19 cellular contexts compared by ENCODE assay signal in genomic region chr11:125649465-125650166, GRCh38. TPM values are rescaled to one million over a fixed set of nuclear protein-coding genes. Genes with fewer than 3 reads are reported as not detected.
DNase-seq lines count a peak whose midpoint lies in the region; ATAC-seq and TF ChIP-seq lines count a peak whose summit lies in the region.
"Had no signal": no experiment of that assay in that cellular context is flagged by ENCODE, and none has a peak within 500 bp of the region (broad histone marks: within the 10 kb centered on the region; RNA-seq: fewer than 3 reads in every experiment).

No MANE protein-coding gene starts in this region.

- no peak for DNase-seq in activated CD4-positive, alpha-beta T cell treated with anti-CD3 and anti-CD28 coated beads, Interleukin-2, amount 10 ng/mL, durations not matched to agents 24 days and 14 days
- DNase-seq in activated CD4-positive, alpha-beta T cell treated with anti-CD3 and anti-CD28 coated beads for 4 hours = no peak
- no peak for DNase-seq in stimulated activated naive CD8-positive, alpha-beta T cell treated with anti-CD3 and anti-CD28 coated beads, Interleukin-15, Interleukin-2, amounts not matched to agents 100 U/mL and 50 U/mL, for 24 hours
- no peak for DNase-seq in activated T-helper 1 cell treated with anti-CD3 and anti-CD28 coated beads, Interleukin-12 subunit alpha, Interleukin-12 subunit beta, Interleukin-2, Interleukin-4 antibody, amounts not matched to agents 30 ng/mL and 10 ng/mL and 1 ng/mL, durations not matched to agents 14 hours and 24 hours and 36 hours (ENCODE audit: low spot score)
- peak; percentile 28 for DNase-seq in kidney tubule cell (ENCODE audit: low spot score)
- DNase-seq in mammary epithelial cell = no peak
- DNase-seq: GDM1, GOT3, KG1, NCI-H1092, NCI-H146, NCI-H2081, NCI-H510A had no signal

- H3K27me3 Mint-ChIP-seq in activated CD4-positive, alpha-beta T cell treated with anti-CD3 and anti-CD28 coated beads, Interleukin-2, amount 10 ng/mL, durations not matched to agents 24 days and 14 days = no peaks in the 10 kb centered on the region
- no peaks in the 10 kb centered on the region for H3K27me3 Mint-ChIP-seq in stimulated activated naive CD8-positive, alpha-beta T cell treated with anti-CD3 and anti-CD28 coated beads, Interleukin-15, Interleukin-2, amounts not matched to agents 100 ng/mL and 50 ng/mL, for 24 hours
- no peaks in the 10 kb centered on the region for H3K27me3 Mint-ChIP-seq in activated T-helper 1 cell treated with anti-CD3 and anti-CD28 coated beads, Interleukin-12 subunit alpha, Interleukin-12 subunit beta, Interleukin-2, Interleukin-4 antibody, amounts not matched to agents 30 ng/mL and 10 ng/mL and 1 ng/mL, durations not matched to agents 14 hours and 24 hours and 36 hours (ENCODE audit: insufficient read depth)

- no peaks in the 10 kb centered on the region for H3K9me3 ChIP-seq in mammary epithelial cell (replicated peaks; ENCODE audit: insufficient read depth, low read length)
- H3K9me3 ChIP-seq: BLaER1 had no signal

- H3K4me1 ChIP-seq in mammary epithelial cell (ENCODE audit: insufficient read depth, low read length) = no peaks in the 10 kb centered on the region
- H3K4me1 ChIP-seq: BLaER1 had no signal

- no peak overlapping the region for H3K27ac ChIP-seq in mammary epithelial cell (ENCODE audit: insufficient read depth, low read depth, low read length)
- H3K27ac ChIP-seq: BLaER1 had no signal

- ATAC-seq in stimulated activated naive CD8-positive, alpha-beta T cell treated with anti-CD3 and anti-CD28 coated beads, Interleukin-15, Interleukin-2, amounts not matched to agents 100 U/mL and 50 U/mL, for 24 hours = no peak
- no peak for ATAC-seq in GM18520 (IDR thresholded peaks at IDR 0.05; ENCODE audit: unreplicated experiment)
- ATAC-seq: GM12878 had no signal

- H3K4me3 ChIP-seq in mammary epithelial cell (replicated peaks in 1 of 3; ENCODE audit: insufficient read depth in 1 of 3, low read depth in 2 of 3, low read length in 3 of 3) = no peak overlapping the region
- H3K4me3 ChIP-seq: BLaER1, GM12878 had no signal

- no peaks in the 10 kb centered on the region for H4K20me1 ChIP-seq in mammary epithelial cell (ENCODE audit: insufficient read depth, low read length)

- no TSS peak for BruUV-seq in mammary epithelial cell (replicated peaks; lab: Mats Ljungman, UMichigan)

- H3K36me3 Mint-ChIP-seq in activated CD4-positive, alpha-beta T cell treated with anti-CD3 and anti-CD28 coated beads, Interleukin-2, amount 10 ng/mL, durations not matched to agents 24 days and 14 days (ENCODE audit: low read depth) = peaks cover 58% of the 10 kb centered on the region
- peaks cover 74% of the 10 kb centered on the region for H3K36me3 Mint-ChIP-seq in stimulated activated naive CD8-positive, alpha-beta T cell treated with anti-CD3 and anti-CD28 coated beads, Interleukin-15, Interleukin-2, amounts not matched to agents 100 ng/mL and 50 ng/mL, for 24 hours (ENCODE audit: low read depth)
- peaks cover 31% of the 10 kb centered on the region for H3K36me3 Mint-ChIP-seq in activated T-helper 1 cell treated with anti-CD3 and anti-CD28 coated beads, Interleukin-12 subunit alpha, Interleukin-12 subunit beta, Interleukin-2, Interleukin-4 antibody, amounts not matched to agents 30 ng/mL and 10 ng/mL and 1 ng/mL, durations not matched to agents 14 hours and 24 hours and 36 hours (ENCODE audit: low read depth)

- no peak overlapping the region for H3K9ac ChIP-seq in mammary epithelial cell (ENCODE audit: insufficient read depth, low read length)
- H3K9ac ChIP-seq: BLaER1 had no signal

- H3K4me1 Mint-ChIP-seq in activated CD4-positive, alpha-beta T cell treated with anti-CD3 and anti-CD28 coated beads, Interleukin-2, amount 10 ng/mL, durations not matched to agents 24 days and 14 days = peaks cover 27% of the 10 kb centered on the region
- H3K4me1 Mint-ChIP-seq in stimulated activated naive CD8-positive, alpha-beta T cell treated with anti-CD3 and anti-CD28 coated beads, Interleukin-15, Interleukin-2, amounts not matched to agents 100 ng/mL and 50 ng/mL, for 24 hours (ENCODE audit: low read depth) = peaks cover 13% of the 10 kb centered on the region
- peaks cover 13% of the 10 kb centered on the region for H3K4me1 Mint-ChIP-seq in activated T-helper 1 cell treated with anti-CD3 and anti-CD28 coated beads, Interleukin-12 subunit alpha, Interleukin-12 subunit beta, Interleukin-2, Interleukin-4 antibody, amounts not matched to agents 30 ng/mL and 10 ng/mL and 1 ng/mL, durations not matched to agents 14 hours and 24 hours and 36 hours (ENCODE audit: low read depth)

- H2AFZ ChIP-seq in mammary epithelial cell (ENCODE audit: low read depth, low read length) = no peak overlapping the region

- H3K9me3 Mint-ChIP-seq in activated CD4-positive, alpha-beta T cell treated with anti-CD3 and anti-CD28 coated beads, Interleukin-2, amount 10 ng/mL, durations not matched to agents 24 days and 14 days = no peaks in the 10 kb centered on the region
- no peaks in the 10 kb centered on the region for H3K9me3 Mint-ChIP-seq in stimulated activated naive CD8-positive, alpha-beta T cell treated with anti-CD3 and anti-CD28 coated beads, Interleukin-15, Interleukin-2, amounts not matched to agents 100 ng/mL and 50 ng/mL, for 24 hours
- no peaks in the 10 kb centered on the region for H3K9me3 Mint-ChIP-seq in activated T-helper 1 cell treated with anti-CD3 and anti-CD28 coated beads, Interleukin-12 subunit alpha, Interleukin-12 subunit beta, Interleukin-2, Interleukin-4 antibody, amounts not matched to agents 30 ng/mL and 10 ng/mL and 1 ng/mL, durations not matched to agents 14 hours and 24 hours and 36 hours

- TF ChIP-seq CTCF in mammary epithelial cell (conservative IDR thresholded peaks at IDR 0.05 in 1 of 2, IDR thresholded peaks at IDR 0.05 in 1 of 2; ENCODE audit: extremely low read depth in 1 of 2, insufficient read depth in 1 of 2, low read depth in 1 of 2, low read length in 2 of 2) = no peak

- H3K27ac Mint-ChIP-seq in activated CD4-positive, alpha-beta T cell treated with anti-CD3 and anti-CD28 coated beads, Interleukin-2, amount 10 ng/mL, durations not matched to agents 24 days and 14 days = peak overlapping the region; percentile 74
- peak overlapping the region; percentile 14 for H3K27ac Mint-ChIP-seq in stimulated activated naive CD8-positive, alpha-beta T cell treated with anti-CD3 and anti-CD28 coated beads, Interleukin-15, Interleukin-2, amounts not matched to agents 100 ng/mL and 50 ng/mL, for 24 hours
- peak overlapping the region; percentile 54 for H3K27ac Mint-ChIP-seq in activated T-helper 1 cell treated with anti-CD3 and anti-CD28 coated beads, Interleukin-12 subunit alpha, Interleukin-12 subunit beta, Interleukin-2, Interleukin-4 antibody, amounts not matched to agents 30 ng/mL and 10 ng/mL and 1 ng/mL, durations not matched to agents 14 hours and 24 hours and 36 hours

- H3K27me3 ChIP-seq in mammary epithelial cell (ENCODE audit: insufficient read depth, low read length) = no peaks in the 10 kb centered on the region
- H3K27me3 ChIP-seq: BLaER1 had no signal

- WGBS in mammary epithelial cell (ENCODE audit: low coverage, missing lambda C conversion rate) = 98% methylated on average over 5 of the region's 6 CpGs

- peak overlapping the region; percentile 34 for H3K4me3 Mint-ChIP-seq in activated CD4-positive, alpha-beta T cell treated with anti-CD3 and anti-CD28 coated beads, Interleukin-2, amount 10 ng/mL, durations not matched to agents 24 days and 14 days
- H3K4me3 Mint-ChIP-seq in stimulated activated naive CD8-positive, alpha-beta T cell treated with anti-CD3 and anti-CD28 coated beads, Interleukin-15, Interleukin-2, amounts not matched to agents 100 ng/mL and 50 ng/mL, for 24 hours = no peak overlapping the region
- no peak overlapping the region for H3K4me3 Mint-ChIP-seq in activated T-helper 1 cell treated with anti-CD3 and anti-CD28 coated beads, Interleukin-12 subunit alpha, Interleukin-12 subunit beta, Interleukin-2, Interleukin-4 antibody, amounts not matched to agents 30 ng/mL and 10 ng/mL and 1 ng/mL, durations not matched to agents 14 hours and 24 hours and 36 hours

- CTCF ChIA-PET in mammary epithelial cell (lab: Charles Lee; ENCODE audit: low non-redundant PET) = no interaction called here

- in situ Hi-C loops in mammary epithelial cell (cut with MboI; ENCODE audit: low sequenced_read_pairs in 2 of 2) = no loop called here

- H3K36me3 ChIP-seq in mammary epithelial cell (ENCODE audit: insufficient read depth, low read length) = peaks cover 20% of the 10 kb centered on the region

- intact Hi-C loops in activated CD4-positive, alpha-beta T cell treated with anti-CD3 and anti-CD28 coated beads, Interleukin-2, amount 10 ng/mL, durations not matched to agents 24 days and 14 days (cut with micrococcal nuclease) = no loop called here
- intact Hi-C loops in activated T-helper 1 cell treated with anti-CD3 and anti-CD28 coated beads, Interleukin-12 subunit alpha, Interleukin-12 subunit beta, Interleukin-2, Interleukin-4 antibody, amounts not matched to agents 30 ng/mL and 10 ng/mL and 1 ng/mL, durations not matched to agents 14 hours and 24 hours and 36 hours (cut with micrococcal nuclease) = no loop called here
- intact Hi-C loops in mammary epithelial cell (cut with micrococcal nuclease) = no loop called here

- dilution Hi-C loops in mammary epithelial cell (cut with HindIII; ENCODE audit: low sequenced_read_pairs) = no loop called here

- H3K79me2 ChIP-seq in mammary epithelial cell (ENCODE audit: insufficient read depth, low read length) = peaks cover 8% of the 10 kb centered on the region

- H3K4me2 ChIP-seq in mammary epithelial cell (ENCODE audit: insufficient read depth, low read depth, low read length) = no peak overlapping the region
- H3K4me2 ChIP-seq: BLaER1 had no signal

RNA-seq across cellular contexts. Expression of gene CHEK1, which starts 24.7 kb away (rescaled TPM):
- 125 and 131 TPM in 2 replicates for total RNA-seq in activated CD4-positive, alpha-beta T cell treated with anti-CD3 and anti-CD28 coated beads, Interleukin-2, amount 10 ng/mL, durations not matched to agents 24 days and 14 days
- 109 and 123 TPM in 2 replicates for total RNA-seq in activated T-helper 1 cell treated with anti-CD3 and anti-CD28 coated beads, Interleukin-12 subunit alpha, Interleukin-12 subunit beta, Interleukin-2, Interleukin-4 antibody, amounts not matched to agents 30 ng/mL and 10 ng/mL and 1 ng/mL, durations not matched to agents 14 hours and 24 hours and 36 hours
- total RNA-seq in mammary epithelial cell = 10 to 100 TPM; 24.2 to 58.3 TPM
- polyA plus RNA-seq in mammary epithelial cell = 31.0 TPM
- polyA minus RNA-seq in mammary epithelial cell = 42.4 TPM

RNA-seq across cellular contexts. Expression of gene ACRV1, which starts 31.0 kb away (rescaled TPM):
- not detected in 2 replicates for total RNA-seq in activated CD4-positive, alpha-beta T cell treated with anti-CD3 and anti-CD28 coated beads, Interleukin-2, amount 10 ng/mL, durations not matched to agents 24 days and 14 days
- total RNA-seq in activated T-helper 1 cell treated with anti-CD3 and anti-CD28 coated beads, Interleukin-12 subunit alpha, Interleukin-12 subunit beta, Interleukin-2, Interleukin-4 antibody, amounts not matched to agents 30 ng/mL and 10 ng/mL and 1 ng/mL, durations not matched to agents 14 hours and 24 hours and 36 hours = not detected in 2 replicates
- total RNA-seq in mammary epithelial cell = not detected
- polyA plus RNA-seq in mammary epithelial cell = not detected
- not detected for polyA minus RNA-seq in mammary epithelial cell
- total RNA-seq: A172, M059J had no signal

RNA-seq across cellular contexts. Expression of gene STT3A, which starts 57.0 kb away (rescaled TPM):
- total RNA-seq in activated CD4-positive, alpha-beta T cell treated with anti-CD3 and anti-CD28 coated beads, Interleukin-2, amount 10 ng/mL, durations not matched to agents 24 days and 14 days = 167 and 183 TPM in 2 replicates
- 164 and 171 TPM in 2 replicates for total RNA-seq in activated T-helper 1 cell treated with anti-CD3 and anti-CD28 coated beads, Interleukin-12 subunit alpha, Interleukin-12 subunit beta, Interleukin-2, Interleukin-4 antibody, amounts not matched to agents 30 ng/mL and 10 ng/mL and 1 ng/mL, durations not matched to agents 14 hours and 24 hours and 36 hours
- 100 to 1,000 TPM; 172 to 179 TPM for total RNA-seq in mammary epithelial cell
- polyA plus RNA-seq in mammary epithelial cell = 169 TPM
- 505 TPM for polyA minus RNA-seq in mammary epithelial cell

Comparison
In these comparisons a context has a peak if more than half of its experiments do, and no peak if none do; other contexts are left out.
1. H3K27ac Mint-ChIP-seq: peak in every context shown above with its lines; median percentile 74 in activated CD4-positive, alpha-beta T cell treated with anti-CD3 and anti-CD28 coated beads, Interleukin-2, amount 10 ng/mL, durations not matched to agents 24 days and 14 days; 54 in activated T-helper 1 cell treated with anti-CD3 and anti-CD28 coated beads, Interleukin-12 subunit alpha, Interleukin-12 subunit beta, Interleukin-2, Interleukin-4 antibody, amounts not matched to agents 30 ng/mL and 10 ng/mL and 1 ng/mL, durations not matched to agents 14 hours and 24 hours and 36 hours; 14 in stimulated activated naive CD8-positive, alpha-beta T cell treated with anti-CD3 and anti-CD28 coated beads, Interleukin-15, Interleukin-2, amounts not matched to agents 100 ng/mL and 50 ng/mL, for 24 hours.